In the genomic region with DNA sequence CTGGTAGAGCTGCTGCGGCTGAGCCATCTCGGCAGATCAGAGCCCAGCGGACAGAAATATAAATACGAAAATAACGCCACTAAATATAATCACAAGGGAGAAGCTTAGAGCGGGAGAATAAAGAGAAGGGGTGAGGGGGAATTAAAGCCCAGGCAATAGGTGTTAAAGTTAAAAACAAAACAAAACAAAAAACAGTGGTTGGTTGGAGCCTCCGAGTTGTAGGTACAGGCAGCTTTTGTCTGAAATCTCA, we compare ENCODE assay signal across 8 cellular contexts. TPM values are rescaled to one million over a fixed set of nuclear protein-coding genes. Genes with fewer than 3 reads are reported as not detected.
DNase-seq lines count a peak whose midpoint lies in the region; ATAC-seq, FAIRE-seq and TF ChIP-seq lines count a peak whose summit lies in the region.

No MANE protein-coding gene starts in this region.

- peaks cover 3% of the 10 kb centered on the region for H3K36me3 Mint-ChIP-seq in T-helper 1 cell treated with Interleukin-12 subunit alpha and Interleukin-12 subunit beta and Interleukin-4 antibody, amounts not matched to agents 30 μg/mL and 1 μg/mL, for 36 hours (ENCODE audit: low read depth)
- H3K36me3 Mint-ChIP-seq in astrocyte (ENCODE audit: low read depth, unreplicated experiment), result no peaks in the 10 kb centered on the region

- H3K27me3 ChIP-seq in astrocyte (ENCODE audit: insufficient read depth, low read length) (peaks cover 19% of the 10 kb centered on the region), left lung (peaks cover 31 to 100% of the 10 kb centered on the region in 2 donors)

- no peaks in the 10 kb centered on the region for H3K9me3 Mint-ChIP-seq in T-helper 1 cell treated with Interleukin-12 subunit alpha and Interleukin-12 subunit beta and Interleukin-4 antibody, amounts not matched to agents 30 μg/mL and 1 μg/mL, for 36 hours
- no peaks in the 10 kb centered on the region for H3K9me3 Mint-ChIP-seq in astrocyte (ENCODE audit: unreplicated experiment)

- no peaks in the 10 kb centered on the region for H3K9me3 ChIP-seq in astrocyte (ENCODE audit: insufficient read depth, low read depth, low read length)
- H3K9me3 ChIP-seq in left lung, result no peaks in the 10 kb centered on the region

- intact Hi-C loops in left lung (cut with DNase I), result loop anchor here in 1 of 2 donors (10.0 kb wide), 1 partner anchor 141 kb away; no protein-coding TSS in a partner anchor

- H3K27ac ChIP-seq in astrocyte (ENCODE audit: low read depth, low read length) (peak overlapping the region; percentile 86), left lung (peak overlapping the region; percentile 84 to 95), substantia nigra (ENCODE audit: low read depth, low read length, poor library complexity, severe bottlenecking) (peak overlapping the region; percentile 89)

- H3K4me3 Mint-ChIP-seq in T-helper 1 cell treated with Interleukin-12 subunit alpha and Interleukin-12 subunit beta and Interleukin-4 antibody, amounts not matched to agents 30 μg/mL and 1 μg/mL, for 36 hours, result peak overlapping the region; percentile 84
- H3K4me3 Mint-ChIP-seq in astrocyte (ENCODE audit: unreplicated experiment), result peak overlapping the region; percentile 95

- H3K4me1 ChIP-seq in astrocyte (ENCODE audit: insufficient read depth, low read length) (peaks cover 7% of the 10 kb centered on the region), left lung (peaks cover 5 to 27% of the 10 kb centered on the region in 2 donors)

- H3K4me2 ChIP-seq in astrocyte (ENCODE audit: low read length), result peak overlapping the region; percentile 99

- peak overlapping the region; percentile 94 for H3K9ac ChIP-seq in astrocyte (ENCODE audit: low read length)

- H3K4me1 Mint-ChIP-seq in T-helper 1 cell treated with Interleukin-12 subunit alpha and Interleukin-12 subunit beta and Interleukin-4 antibody, amounts not matched to agents 30 μg/mL and 1 μg/mL, for 36 hours (ENCODE audit: low read depth), result peaks cover 20% of the 10 kb centered on the region
- H3K4me1 Mint-ChIP-seq in astrocyte (ENCODE audit: low read depth, unreplicated experiment), result no peaks in the 10 kb centered on the region

- H3K79me2 ChIP-seq in astrocyte (ENCODE audit: insufficient read depth, low read length), result peaks cover 35% of the 10 kb centered on the region

- H3K4me3 ChIP-seq in astrocyte (ENCODE audit: insufficient read depth, low read depth, low read length) (peak overlapping the region; percentile 77), left lung (peak overlapping the region; percentile 52 to 56)

- TF ChIP-seq CTCF in astrocyte (IDR thresholded peaks at IDR 0.05; ENCODE audit: insufficient read depth, low read depth, low read length) (no peak), left lung (IDR thresholded peaks at IDR 0.05) (no peak)

- H3K36me3 ChIP-seq in astrocyte (ENCODE audit: insufficient read depth, low read length), result no peaks in the 10 kb centered on the region
- no peaks in the 10 kb centered on the region for H3K36me3 ChIP-seq in left lung

- H3K27me3 Mint-ChIP-seq in T-helper 1 cell treated with Interleukin-12 subunit alpha and Interleukin-12 subunit beta and Interleukin-4 antibody, amounts not matched to agents 30 μg/mL and 1 μg/mL, for 36 hours (ENCODE audit: low read depth), result peaks cover 91% of the 10 kb centered on the region
- H3K27me3 Mint-ChIP-seq in astrocyte (ENCODE audit: low read depth, unreplicated experiment), result peaks cover 64% of the 10 kb centered on the region

- no peak for ATAC-seq in left lung

- DNase-seq in T-helper 1 cell (no peak), astrocyte (ENCODE audit: low read depth) (no peak), left lung (no peak), substantia nigra (lab: John Stamatoyannopoulos, UW) (no peak), A172 (ENCODE audit: low spot score) (no peak), GM19240 (ENCODE audit: insufficient read length, low spot score) (no peak), hypothalamus (lab: John Stamatoyannopoulos, UW) (no peak)

- peak overlapping the region; percentile 89 for H2AFZ ChIP-seq in astrocyte (ENCODE audit: low read depth, low read length)

- FAIRE-seq in astrocyte (lab: Jason Lieb, UNC), result no peak

- no peak overlapping the region for H3K27ac Mint-ChIP-seq in T-helper 1 cell treated with Interleukin-12 subunit alpha and Interleukin-12 subunit beta and Interleukin-4 antibody, amounts not matched to agents 30 μg/mL and 1 μg/mL, for 36 hours
- H3K27ac Mint-ChIP-seq in astrocyte (ENCODE audit: unreplicated experiment), result peak overlapping the region; percentile 68

- no peaks in the 10 kb centered on the region for H4K20me1 ChIP-seq in astrocyte (ENCODE audit: insufficient read depth, low read length)

RNA-seq across cellular contexts. Expression of a gene that starts 1.3 kb away (rescaled TPM):
- total RNA-seq in astrocyte (3.4 and 5.2 TPM in 2 replicates), left lung (10 to 100 TPM; 54.3 to 57.6 TPM)
- total RNA-seq in A172 (2014; rRNA removed; shearing (Covaris generic)), result 29.0 and 30.1 TPM in 2 replicates
